In the genomic region with DNA sequence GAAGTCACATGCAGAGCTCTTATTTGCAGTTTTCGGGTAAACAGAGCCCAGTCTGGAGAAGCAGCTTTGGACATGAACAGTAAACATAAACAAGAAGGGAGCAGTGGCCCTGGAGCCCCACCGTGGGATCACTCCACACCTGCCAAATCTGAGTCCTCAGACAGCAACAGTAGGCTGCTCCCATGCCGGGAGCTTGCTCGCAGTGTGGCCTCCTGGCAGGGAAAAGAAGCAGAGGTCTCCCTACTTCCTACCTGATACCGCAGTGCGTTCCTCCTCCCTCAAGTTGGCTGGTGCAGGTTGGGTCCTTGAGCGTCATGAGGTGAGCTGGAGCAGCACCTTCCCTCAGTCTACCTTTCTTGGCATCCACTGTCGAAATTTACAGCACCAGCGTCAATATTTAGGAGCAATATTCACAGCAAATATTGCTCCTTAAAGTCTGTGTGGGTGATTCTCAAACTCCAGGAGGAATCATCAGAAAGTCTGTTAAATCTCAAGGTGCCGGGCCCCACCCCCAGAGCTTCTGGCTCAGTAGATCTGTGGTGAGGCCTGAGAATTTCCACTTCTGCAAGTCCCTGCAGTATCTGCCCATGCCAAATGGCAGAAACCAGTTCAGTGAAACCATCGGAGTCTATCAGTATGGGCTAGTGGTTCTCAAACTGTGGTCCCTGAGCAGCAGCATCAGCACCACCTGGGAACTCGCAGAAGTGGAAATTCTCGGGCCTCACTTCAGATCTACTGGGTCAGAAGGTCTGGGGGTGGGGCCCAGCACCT, we compare ENCODE assay signal across 16 cellular contexts.
"Had no signal": no experiment of that assay in that cellular context is flagged by ENCODE, and none has a peak within 500 bp of the region (broad histone marks: within the 10 kb centered on the region; RNA-seq: fewer than 3 reads in every experiment).

No MANE protein-coding gene starts in this region.

- H3K36me3 ChIP-seq: neutrophil had no signal

- H3K79me2 ChIP-seq: hepatocyte had no signal

- H3K4me2 ChIP-seq: hepatocyte had no signal

- DNase-seq: effector memory CD8-positive, alpha-beta T cell; foreskin melanocyte; head of caudate nucleus; left colon; left ventricle myocardium superior; mesenchymal stem cell; midbrain; right cardiac atrium; small intestine; stimulated activated CD4-positive, alpha-beta T cell treated with anti-CD3 and anti-CD28 coated beads, Interleukin-2, amount 100 ng/mL, for 48 hours; stimulated activated naive CD4-positive, alpha-beta T cell treated with Interleukin-2 at 50 U/mL for 16 hours; trophoblast cell had no signal

- H3K9me3 ChIP-seq: neutrophil had no signal

- H3K27ac ChIP-seq: hepatocyte, neutrophil had no signal

- H3K27me3 ChIP-seq: hepatocyte, neutrophil had no signal

- H2AFZ ChIP-seq: hepatocyte had no signal

- H3K4me3 ChIP-seq: hepatocyte, lung had no signal

- ATAC-seq: effector memory CD8-positive, alpha-beta T cell; left colon; left ventricle myocardium superior; natural killer cell treated with Interleukin-12 subunit alpha and Interleukin-12 subunit beta and Interleukin-15 and Interleukin-18, amount 100 ng/mL, for 72 hours; right cardiac atrium had no signal
